8 cellular contexts compared by ENCODE assay signal in genomic region chr20:46406200-46406985, GRCh38. TPM values are rescaled to one million over a fixed set of nuclear protein-coding genes. Genes with fewer than 3 reads are reported as not detected.
A peak's percentile ranks its signal among the peaks of the same experiment; 100 is the strongest.
DNase-seq lines count a peak whose midpoint lies in the region; ATAC-seq and TF ChIP-seq lines count a peak whose summit lies in the region.

TSS of gene ELMO2 (minus strand) at chr20:46406615. CDS start at chr20:46394482, 12,133 bp downstream.

- no peaks in the 10 kb centered on the region for H3K9me3 Mint-ChIP-seq in activated T-cell treated with anti-CD3 and anti-CD28 coated beads, Interleukin-2, amount 50 U/mL, for 4 hours

- peaks cover 6% of the 10 kb centered on the region for H3K36me3 Mint-ChIP-seq in activated T-cell treated with anti-CD3 and anti-CD28 coated beads, Interleukin-2, amount 50 U/mL, for 4 hours (ENCODE audit: insufficient read depth)

- H3K27me3 Mint-ChIP-seq in activated T-cell treated with anti-CD3 and anti-CD28 coated beads, Interleukin-2, amount 50 U/mL, for 4 hours (ENCODE audit: low read depth): no peaks in the 10 kb centered on the region

- peak within 1 kb of the TSS; percentile 93 for H3K4me3 Mint-ChIP-seq in activated T-cell treated with anti-CD3 and anti-CD28 coated beads, Interleukin-2, amount 50 U/mL, for 4 hours

- in situ Hi-C loops in KBM-7 (cut with MboI; ENCODE audit: low pct_unique_long_range_greater_than_20kb, low sequenced_read_pairs): no loop called here

- DNase-seq in DMS153 treated with DMSO at 0.1 percent for 48 hours (lab: John Stamatoyannopoulos, UW; ENCODE audit: unreplicated experiment) (peak; percentile 98), KBM-7 (peak; percentile 98), myocyte (ENCODE audit: low read depth) (peak; percentile 98)
- peak; percentile 92 for DNase-seq in activated T-cell treated with anti-CD3 and anti-CD28 coated beads, Interleukin-2, amount 50 U/mL, for 4 hours
- peak; percentile 92 to 96 for DNase-seq in stimulated activated CD8-positive, alpha-beta memory T cell treated with anti-CD3 and anti-CD28 coated beads, Interleukin-7, amount 100 ng/mL, for 48 hours (ENCODE audit: extremely low read depth in 1 of 2, low read depth in 1 of 2)

- H3K4me1 Mint-ChIP-seq in activated T-cell treated with anti-CD3 and anti-CD28 coated beads, Interleukin-2, amount 50 U/mL, for 4 hours (ENCODE audit: low read depth): peaks cover 70% of the 10 kb centered on the region

- peak; percentile 74 for ATAC-seq in GM21717 (IDR thresholded peaks at IDR 0.05; ENCODE audit: unreplicated experiment)
- peak; percentile 87 to 89 for ATAC-seq in activated T-cell treated with anti-CD3 and anti-CD28 coated beads, Interleukin-2, amount 50 U/mL, for 4 hours
- ATAC-seq in esophagus mucosa: peak; percentile 92

TF ChIP-seq in PFSK-1, 5 proteins besides CTCF, POLR2A, EP300 and RAD21:
- TF ChIP-seq TAF1 (IDR thresholded peaks at IDR 0.05; ENCODE audit: borderline replicate concordance, insufficient read depth, low read length) (no peak), SIN3A (IDR thresholded peaks at IDR 0.05; ENCODE audit: borderline replicate concordance, insufficient read depth, low read length) (no peak), POLR2AphosphoS5 (IDR thresholded peaks at IDR 0.05; ENCODE audit: low read depth, low read length) (peak; percentile 44), FOXP2 (optimal IDR thresholded peaks at IDR 0.05; ENCODE audit: borderline replicate concordance, extremely low read depth, extremely low read length, insufficient read depth) (peak; percentile 42), REST (IDR thresholded peaks at IDR 0.05; ENCODE audit: insufficient read depth in 1 of 2, low read depth in 2 of 2, low read length in 2 of 2) (no peak)
TF ChIP-seq in PFSK-1: peak in this region for 2.

RNA-seq across cellular contexts. Expression of gene ELMO2, which starts in this region (rescaled TPM):
- polyA plus RNA-seq in PFSK-1 (2012; ENCODE audit: insufficient read length, low read depth): 37.7 TPM
- total RNA-seq in activated T-cell treated with anti-CD3 and anti-CD28 coated beads, Interleukin-2, amount 50 U/mL, for 4 hours: 10 to 100 TPM; 31.6 to 46.4 (median 42.6) TPM
- total RNA-seq in esophagus mucosa (30.0 TPM), myocyte (67.1 and 68.6 TPM in 2 replicates)
- 41.8 TPM for polyA plus RNA-seq in myocyte (2012)

Comparison
In these comparisons a context has a peak if more than half of its experiments do, and no peak if none do; other contexts are left out.
1. Peak in every context shown above with its lines: DNase-seq and ATAC-seq.